ENCODE assay signal across 8 cellular contexts in genomic region chr2:111100765-111101162, GRCh38. TPM values are rescaled to one million over a fixed set of nuclear protein-coding genes. Genes with fewer than 3 reads are reported as not detected.
DNase-seq lines count a peak whose midpoint lies in the region; ATAC-seq, FAIRE-seq and TF ChIP-seq lines count a peak whose summit lies in the region.

No MANE protein-coding gene starts in this region.

- H3K4me1 ChIP-seq in left ventricle myocardium inferior: no peaks in the 10 kb centered on the region

- no peaks in the 10 kb centered on the region for H3K9me3 ChIP-seq in left ventricle myocardium inferior (replicated peaks)

- no peaks in the 10 kb centered on the region for H3K27me3 ChIP-seq in left ventricle myocardium inferior (ENCODE audit: low read depth)

- no peaks in the 10 kb centered on the region for H3K36me3 ChIP-seq in left ventricle myocardium inferior

- no peak for TF ChIP-seq POLR2A in NB4 (IDR thresholded peaks at IDR 0.05; ENCODE audit: extremely low read depth, insufficient read length)

- DNase-seq in GM18507 (ENCODE audit: extremely low spot score, insufficient read length, low read depth) (no peak), NB4 (ENCODE audit: low read depth) (peak; percentile 82), iris pigment epithelial cell (ENCODE audit: low read depth) (peak; percentile 29), DMS79 treated with DMSO at 0.1 percent for 48 hours (lab: John Stamatoyannopoulos, UW) (no peak), C1 segment of cervical spinal cord (lab: John Stamatoyannopoulos, UW) (no peak), left ventricle myocardium inferior (no peak), midbrain (lab: John Stamatoyannopoulos, UW) (no peak)

- FAIRE-seq in GM18507 (lab: Jason Lieb, UNC): peak; percentile 98

- H3K4me3 ChIP-seq in NB4 (ENCODE audit: low read depth, low read length) (no peak overlapping the region), left ventricle myocardium inferior (no peak overlapping the region)

- H3K27ac ChIP-seq in left ventricle myocardium inferior (replicated peaks): no peak overlapping the region

- peak; percentile 68 for ATAC-seq in GM21737 (IDR thresholded peaks at IDR 0.05; ENCODE audit: unreplicated experiment)

- no peak for TF ChIP-seq CTCF in NB4 (IDR thresholded peaks at IDR 0.05; ENCODE audit: low read depth, low read length)
- no peak for TF ChIP-seq CTCF in left ventricle myocardium inferior (IDR thresholded peaks at IDR 0.05; ENCODE audit: borderline replicate concordance)

- intact Hi-C loops in left ventricle myocardium inferior (cut with micrococcal nuclease): no loop called here

RNA-seq across cellular contexts. Expression of gene BCL2L11, which starts 19.9 kb away (rescaled TPM):
- total RNA-seq in left ventricle myocardium inferior: 8.4 TPM

Comparison
In these comparisons a context has a peak if more than half of its experiments do, and no peak if none do; other contexts are left out.
1. DNase-seq: peak in NB4 (single experiment) and iris pigment epithelial cell (single experiment); none in GM18507 (single experiment), DMS79 treated with DMSO at 0.1 percent for 48 hours (single experiment), C1 segment of cervical spinal cord (0 of 14), left ventricle myocardium inferior (single experiment) and midbrain (single experiment).